9 cellular contexts compared by ENCODE assay signal in genomic region chr5:168946363-168946762, GRCh38.
A peak's percentile ranks its signal among the peaks of the same experiment; 100 is the strongest.
DNase-seq lines count a peak whose midpoint lies in the region; ATAC-seq lines count a peak whose summit lies in the region.
"Had no signal": no experiment of that assay in that cellular context is flagged by ENCODE, and none has a peak within 500 bp of the region (broad histone marks: within the 10 kb centered on the region; RNA-seq: fewer than 3 reads in every experiment).

No MANE protein-coding gene starts in this region.

- no peaks in the 10 kb centered on the region for H3K9me3 ChIP-seq in right cardiac atrium (ENCODE audit: control insufficient read depth, low read length)
- H3K9me3 ChIP-seq in CD8-positive, alpha-beta memory T cell (ENCODE audit: low read length), result no peaks in the 10 kb centered on the region

- no peak overlapping the region for H3K4me3 ChIP-seq in right cardiac atrium (ENCODE audit: low read length)
- no peak overlapping the region for H3K4me3 ChIP-seq in CD8-positive, alpha-beta memory T cell (ENCODE audit: low read length)

- peak; percentile 8 for DNase-seq in stimulated activated CD4-positive, alpha-beta T cell treated with anti-CD3 and anti-CD28 coated beads, Interleukin-15, amount 100 ng/mL, for 24 hours
- no peak for DNase-seq in stimulated activated CD4-positive, alpha-beta T cell treated with anti-CD3 and anti-CD28 coated beads, Interleukin-1b, Interleukin-23, amount 100 ng/mL, for 48 hours
- DNase-seq in SW480 (ENCODE audit: low spot score) (peak; percentile 11), right cardiac atrium (peak in 1 of 3 donors; percentile 60), SKM-1 (lab: John Stamatoyannopoulos, UW; ENCODE audit: unreplicated experiment) (no peak), GM19240 (ENCODE audit: insufficient read length, low spot score) (no peak)
- DNase-seq in CD8-positive, alpha-beta memory T cell, result no peak
- DNase-seq in stimulated activated CD4-positive, alpha-beta T cell treated with anti-CD3 and anti-CD28 coated beads, Interleukin-2, amount 100 ng/mL, for 48 hours, result no peak
- DNase-seq: activated naive CD4-positive, alpha-beta T cell treated with anti-CD3 and anti-CD28 coated beads, Interleukin-2, amount 10 ng/mL, durations not matched to agents 7 days and 5 days had no signal

- peak; percentile 50 to 65 for ATAC-seq in right cardiac atrium

- POLR2A ChIA-PET in CD8-positive, alpha-beta memory T cell (lab: Charles Lee), result no interaction called here

- no peaks in the 10 kb centered on the region for H3K9me3 Mint-ChIP-seq in CD8-positive, alpha-beta memory T cell
- H3K9me3 Mint-ChIP-seq: activated naive CD4-positive, alpha-beta T cell treated with anti-CD3 and anti-CD28 coated beads, Interleukin-2, amount 10 ng/mL, durations not matched to agents 7 days and 5 days had no signal

- H3K27me3 Mint-ChIP-seq in CD8-positive, alpha-beta memory T cell, result peaks cover 0 to 4% of the 10 kb centered on the region in 2 donors
- H3K27me3 Mint-ChIP-seq: activated naive CD4-positive, alpha-beta T cell treated with anti-CD3 and anti-CD28 coated beads, Interleukin-2, amount 10 ng/mL, durations not matched to agents 7 days and 5 days had no signal

- no peaks in the 10 kb centered on the region for H3K36me3 ChIP-seq in CD8-positive, alpha-beta memory T cell (ENCODE audit: insufficient read depth, low read length)

- H3K27ac Mint-ChIP-seq in CD8-positive, alpha-beta memory T cell, result no peak overlapping the region
- H3K27ac Mint-ChIP-seq: activated naive CD4-positive, alpha-beta T cell treated with anti-CD3 and anti-CD28 coated beads, Interleukin-2, amount 10 ng/mL, durations not matched to agents 7 days and 5 days had no signal

- H3K4me1 Mint-ChIP-seq in CD8-positive, alpha-beta memory T cell, result no peaks in the 10 kb centered on the region

- H3K27ac ChIP-seq in right cardiac atrium (ENCODE audit: low read length), result no peak overlapping the region
- no peak overlapping the region for H3K27ac ChIP-seq in CD8-positive, alpha-beta memory T cell (ENCODE audit: low read depth, low read length)

- CTCF ChIA-PET in CD8-positive, alpha-beta memory T cell (lab: Charles Lee), result no interaction called here

- intact Hi-C loops in right cardiac atrium (cut with DNase I), result loop anchor here in 2 of 4 donors (5.0 to 10.0 kb wide), 2 partner anchors 242 to 269 kb away; no protein-coding TSS in a partner anchor

- no peak overlapping the region for H3K4me3 Mint-ChIP-seq in CD8-positive, alpha-beta memory T cell
- H3K4me3 Mint-ChIP-seq: activated naive CD4-positive, alpha-beta T cell treated with anti-CD3 and anti-CD28 coated beads, Interleukin-2, amount 10 ng/mL, durations not matched to agents 7 days and 5 days had no signal

- WGBS in right cardiac atrium, result 85% methylated on average over 6 of the region's 6 CpGs

- H3K27me3 ChIP-seq in right cardiac atrium (ENCODE audit: control insufficient read depth, insufficient read depth), result no peaks in the 10 kb centered on the region
- H3K27me3 ChIP-seq in CD8-positive, alpha-beta memory T cell (ENCODE audit: insufficient read depth, low read length, poor library complexity, severe bottlenecking), result no peaks in the 10 kb centered on the region

- no peaks in the 10 kb centered on the region for H3K36me3 Mint-ChIP-seq in CD8-positive, alpha-beta memory T cell
- H3K36me3 Mint-ChIP-seq: activated naive CD4-positive, alpha-beta T cell treated with anti-CD3 and anti-CD28 coated beads, Interleukin-2, amount 10 ng/mL, durations not matched to agents 7 days and 5 days had no signal

- no peaks in the 10 kb centered on the region for H3K4me1 ChIP-seq in right cardiac atrium (ENCODE audit: control insufficient read depth, insufficient read depth, low read length)
- no peaks in the 10 kb centered on the region for H3K4me1 ChIP-seq in CD8-positive, alpha-beta memory T cell (ENCODE audit: insufficient read depth, low read length)

Comparison
In these comparisons a context has a peak if more than half of its experiments do, and no peak if none do; other contexts are left out.
1. DNase-seq: peak in stimulated activated CD4-positive, alpha-beta T cell treated with anti-CD3 and anti-CD28 coated beads, Interleukin-15, amount 100 ng/mL, for 24 hours (single experiment) and SW480 (single experiment); none in stimulated activated CD4-positive, alpha-beta T cell treated with anti-CD3 and anti-CD28 coated beads, Interleukin-1b, Interleukin-23, amount 100 ng/mL, for 48 hours (single experiment), SKM-1 (single experiment), CD8-positive, alpha-beta memory T cell (0 of 5), GM19240 (single experiment) and stimulated activated CD4-positive, alpha-beta T cell treated with anti-CD3 and anti-CD28 coated beads, Interleukin-2, amount 100 ng/mL, for 48 hours (0 of 2).